22 cellular contexts compared by ENCODE assay signal in genomic region chr1:42153598-42153995, GRCh38. TPM values are rescaled to one million over a fixed set of nuclear protein-coding genes. Genes with fewer than 3 reads are reported as not detected.
DNase-seq lines count a peak whose midpoint lies in the region; ATAC-seq, FAIRE-seq and TF ChIP-seq lines count a peak whose summit lies in the region.
"Had no signal": no experiment of that assay in that cellular context is flagged by ENCODE, and none has a peak within 500 bp of the region (broad histone marks: within the 10 kb centered on the region; RNA-seq: fewer than 3 reads in every experiment).

No MANE protein-coding gene starts in this region.

- H3K36me3 Mint-ChIP-seq in activated naive CD8-positive, alpha-beta T cell treated with anti-CD3 and anti-CD28 coated beads for 36 hours, result no peaks in the 10 kb centered on the region
- H3K36me3 Mint-ChIP-seq in effector memory CD8-positive, alpha-beta T cell (ENCODE audit: insufficient read depth), result no peaks in the 10 kb centered on the region
- H3K36me3 Mint-ChIP-seq: CD14-positive monocyte; CD8-positive, alpha-beta T cell had no signal

- ATAC-seq in HepG2, result no peak
- ATAC-seq in right lobe of liver, result no peak
- peak; percentile 71 for ATAC-seq in mucosa of descending colon
- no peak for ATAC-seq in GM19452 (IDR thresholded peaks at IDR 0.05; ENCODE audit: unreplicated experiment)
- no peak for ATAC-seq in effector memory CD8-positive, alpha-beta T cell (replicated peaks)
- ATAC-seq: CD8-positive, alpha-beta T cell; GM12878 had no signal

- in situ Hi-C loops in HepG2 (cut with HindIII; ENCODE audit: extremely low pct_ligation_motif_present, low pct_unique_long_range_greater_than_20kb), result no loop called here

- H3K27ac ChIP-seq in HepG2 (ENCODE audit: extremely low read length, insufficient read depth, low read length), result no peak overlapping the region
- H3K27ac ChIP-seq in right lobe of liver, result no peak overlapping the region
- H3K27ac ChIP-seq in osteoblast (ENCODE audit: low read depth, low read length), result no peak overlapping the region
- H3K27ac ChIP-seq: BLaER1, GM23248 had no signal

- DNase-seq in HepG2 (ENCODE audit: low spot score) (no peak), right lobe of liver (no peak), mucosa of descending colon (peak in 1 of 3 donors; percentile 37), osteoblast (ENCODE audit: insufficient read length, low spot score, missing footprints) (peak; percentile 31)
- DNase-seq in activated naive CD8-positive, alpha-beta T cell treated with anti-CD3 and anti-CD28 coated beads for 36 hours, result no peak
- DNase-seq in effector memory CD8-positive, alpha-beta T cell, result no peak
- DNase-seq: 8988T; CD8-positive, alpha-beta T cell; DMS 273 treated with DMSO at 0.1 percent for 48 hours; DND-41; EL; GM23248; HCEC 1CT had no signal

- no peak overlapping the region for H3K27ac Mint-ChIP-seq in activated naive CD8-positive, alpha-beta T cell treated with anti-CD3 and anti-CD28 coated beads for 36 hours
- H3K27ac Mint-ChIP-seq in effector memory CD8-positive, alpha-beta T cell, result no peak overlapping the region
- H3K27ac Mint-ChIP-seq: CD14-positive monocyte; CD8-positive, alpha-beta T cell had no signal

- TF ChIP-seq POLR2A in HepG2 (IDR thresholded peaks at IDR 0.05; ENCODE audit: insufficient read depth in 1 of 2, low read depth in 2 of 2, low read length in 2 of 2) (no peak), right lobe of liver (IDR thresholded peaks at IDR 0.05) (no peak)

- H3K79me2 ChIP-seq in HepG2 (ENCODE audit: insufficient read depth, low read length) (no peaks in the 10 kb centered on the region), osteoblast (ENCODE audit: insufficient read depth, low read length) (no peaks in the 10 kb centered on the region)

- H3K36me3 ChIP-seq in HepG2 (replicated peaks in 1 of 2; ENCODE audit: control insufficient read depth in 1 of 2, insufficient read depth in 2 of 2, low read length in 2 of 2), result no peaks in the 10 kb centered on the region
- no peaks in the 10 kb centered on the region for H3K36me3 ChIP-seq in right lobe of liver
- no peaks in the 10 kb centered on the region for H3K36me3 ChIP-seq in mucosa of descending colon (ENCODE audit: low read depth)
- H3K36me3 ChIP-seq in osteoblast (ENCODE audit: insufficient read depth, low read length), result no peaks in the 10 kb centered on the region
- H3K36me3 ChIP-seq: BLaER1 had no signal

- H3K4me1 ChIP-seq in HepG2 (ENCODE audit: insufficient read depth, low read length), result peaks cover 10% of the 10 kb centered on the region; the same call in 1 of the 2 replicates
- H3K4me1 ChIP-seq in right lobe of liver, result peaks cover 0 to 20% (median 3%) of the 10 kb centered on the region in 4 donors
- peaks cover 15% of the 10 kb centered on the region for H3K4me1 ChIP-seq in mucosa of descending colon (ENCODE audit: low read depth)
- H3K4me1 ChIP-seq in osteoblast (ENCODE audit: insufficient read depth, low read length), result no peaks in the 10 kb centered on the region
- H3K4me1 ChIP-seq: BLaER1 had no signal

- H3K27me3 ChIP-seq in HepG2 (ENCODE audit: control insufficient read depth in 1 of 2, insufficient read depth in 2 of 2, low read length in 2 of 2), result peaks cover 5 to 28% of the 10 kb centered on the region in 2 experiments; a peak in 3 of 5 replicates
- H3K27me3 ChIP-seq in right lobe of liver, result no peaks in the 10 kb centered on the region
- H3K27me3 ChIP-seq in osteoblast (ENCODE audit: insufficient read depth, low read length), result no peaks in the 10 kb centered on the region
- H3K27me3 ChIP-seq: BLaER1 had no signal

- intact Hi-C loops in HepG2 (cut with micrococcal nuclease; ENCODE audit: unreplicated experiment) (no loop called here), right lobe of liver (cut with DNase I) (no loop called here), mucosa of descending colon (cut with DNase I, micrococcal nuclease) (no loop called here)

- CTCF ChIA-PET in HepG2 (lab: Yijun Ruan, JAX; ENCODE audit: low intra/inter-chr PET ratio, low total read pairs), result no interaction called here

- POLR2A ChIA-PET in HepG2 (lab: Yijun Ruan, JAX), result no interaction called here

- no peak overlapping the region for H3K9ac ChIP-seq in HepG2 (ENCODE audit: insufficient read depth, low read depth, low read length)
- H3K9ac ChIP-seq: BLaER1, GM23248 had no signal

- TF ChIP-seq CTCF in HepG2 (CRISPR knock-in tag; IDR thresholded peaks at IDR 0.05) (no peak), right lobe of liver (IDR thresholded peaks at IDR 0.05) (no peak), mucosa of descending colon (IDR thresholded peaks at IDR 0.05) (no peak), osteoblast (IDR thresholded peaks at IDR 0.05; ENCODE audit: extremely low read depth, low read depth, low read length) (no peak)

- H2AFZ ChIP-seq in HepG2 (ENCODE audit: low read length) (no peak overlapping the region), osteoblast (ENCODE audit: low read length) (no peak overlapping the region)
- H2AFZ ChIP-seq: GM23248 had no signal

- 0% methylated on average over 5 of the region's 6 CpGs for WGBS in HepG2 (ENCODE audit: low lambda C conversion rate)
- 67% methylated on average over 3 of the region's 6 CpGs for WGBS in right lobe of liver (ENCODE audit: insufficient coverage, low coverage, low lambda C conversion rate, missing lambda C conversion rate)

- H3K9me3 ChIP-seq in HepG2 (ENCODE audit: low read length), result no peaks in the 10 kb centered on the region
- no peaks in the 10 kb centered on the region for H3K9me3 ChIP-seq in right lobe of liver
- no peaks in the 10 kb centered on the region for H3K9me3 ChIP-seq in mucosa of descending colon
- no peaks in the 10 kb centered on the region for H3K9me3 ChIP-seq in osteoblast (ENCODE audit: low read depth, low read length)
- H3K9me3 ChIP-seq: BLaER1 had no signal

- FAIRE-seq in HepG2 (lab: Jason Lieb, UNC), result no peak
- FAIRE-seq: GM12878, H54 had no signal

- H3K4me3 Mint-ChIP-seq in activated naive CD8-positive, alpha-beta T cell treated with anti-CD3 and anti-CD28 coated beads for 36 hours, result no peak overlapping the region
- no peak overlapping the region for H3K4me3 Mint-ChIP-seq in effector memory CD8-positive, alpha-beta T cell
- H3K4me3 Mint-ChIP-seq: CD14-positive monocyte; CD8-positive, alpha-beta T cell had no signal

- TF ChIP-seq EP300 in HepG2 (IDR thresholded peaks at IDR 0.05; ENCODE audit: low read depth in 2 of 2, low read length in 2 of 2), result no peak
- TF ChIP-seq EP300 in HepG2 (CRISPR knock-in tag; IDR thresholded peaks at IDR 0.05; ENCODE audit: borderline replicate concordance), result no peak

- peaks cover 5% of the 10 kb centered on the region for H3K27me3 Mint-ChIP-seq in activated naive CD8-positive, alpha-beta T cell treated with anti-CD3 and anti-CD28 coated beads for 36 hours
- H3K27me3 Mint-ChIP-seq in effector memory CD8-positive, alpha-beta T cell, result peaks cover 20 to 60% of the 10 kb centered on the region in 2 donors

- no peaks in the 10 kb centered on the region for H3K9me3 Mint-ChIP-seq in activated naive CD8-positive, alpha-beta T cell treated with anti-CD3 and anti-CD28 coated beads for 36 hours
- no peaks in the 10 kb centered on the region for H3K9me3 Mint-ChIP-seq in effector memory CD8-positive, alpha-beta T cell
- H3K9me3 Mint-ChIP-seq: CD8-positive, alpha-beta T cell had no signal

- no TSS peak for BruUV-seq in HepG2 (replicated peaks; lab: Mats Ljungman, UMichigan)

- H4K20me1 ChIP-seq in HepG2 (ENCODE audit: insufficient read depth, low read length) (no peaks in the 10 kb centered on the region), osteoblast (ENCODE audit: insufficient read depth, low read length) (no peaks in the 10 kb centered on the region)
- H4K20me1 ChIP-seq: BLaER1 had no signal

- H3K4me2 ChIP-seq in HepG2 (ENCODE audit: low read depth, low read length) (0 out of 2 replicates have a peak overlapping the region, but pooled peaks have one; percentile 36), osteoblast (ENCODE audit: insufficient read depth, low read length) (no peak overlapping the region)
- H3K4me2 ChIP-seq: BLaER1 had no signal

- H3K4me3 ChIP-seq in HepG2 (replicated peaks in 1 of 3; ENCODE audit: insufficient read depth in 1 of 3, low read depth in 2 of 3, low read length in 3 of 3) (no peak overlapping the region; a peak in 1 of 6 replicates), right lobe of liver (no peak overlapping the region), mucosa of descending colon (no peak overlapping the region), osteoblast (ENCODE audit: insufficient read depth, low read length) (no peak overlapping the region)
- H3K4me3 ChIP-seq: BLaER1, GM12878, GM23248 had no signal

- H3K4me1 Mint-ChIP-seq in activated naive CD8-positive, alpha-beta T cell treated with anti-CD3 and anti-CD28 coated beads for 36 hours, result peaks cover 3% of the 10 kb centered on the region
- H3K4me1 Mint-ChIP-seq in effector memory CD8-positive, alpha-beta T cell (ENCODE audit: low read depth in 2 of 2), result peaks cover 4 to 5% of the 10 kb centered on the region in 2 donors

- TF ChIP-seq RAD21 in HepG2 (CRISPR knock-in tag; IDR thresholded peaks at IDR 0.05), result no peak

RNA-seq across cellular contexts. Expression of gene GUCA2B, which starts 0.4 kb away (rescaled TPM):
- total RNA-seq in HepG2 (2016; rRNA removed; fragmentation: Illumina TruSeq; extraction: Trizol), result not detected in 2 replicates
- total RNA-seq in HepG2 (2016; cell fraction: cytosol; rRNA removed; fragmentation: Illumina TruSeq; extraction: Trizol; ENCODE audit: low read depth), result not detected in 2 replicates
- total RNA-seq in HepG2 (2016; cell fraction: insoluble cytoplasmic fraction; rRNA removed; fragmentation: Illumina TruSeq; extraction: Trizol), result not detected in 2 replicates
- not detected in 2 replicates for total RNA-seq in HepG2 (2016; cell fraction: membrane; rRNA removed; fragmentation: Illumina TruSeq; extraction: Trizol)
- not detected in 2 replicates for total RNA-seq in HepG2 (2016; cell fraction: nucleus; rRNA removed; fragmentation: Illumina TruSeq; extraction: Trizol)
- not detected in 2 replicates for polyA plus RNA-seq in HepG2 (2011; rRNA removed)
- polyA plus RNA-seq in HepG2 (2011; cell fraction: cytosol; rRNA removed), result not detected in 2 replicates
- polyA plus RNA-seq in HepG2 (2011; cell fraction: nucleus; rRNA removed), result not detected in 2 replicates
- polyA plus RNA-seq in HepG2 (2012), result not detected in 2 replicates
- polyA plus RNA-seq in HepG2 (2016; cell fraction: cytosol; fragmentation: Illumina TruSeq; extraction: Trizol; ENCODE audit: low read depth), result not detected in 2 replicates
- not detected in 2 replicates for polyA plus RNA-seq in HepG2 (2016; cell fraction: insoluble cytoplasmic fraction; fragmentation: Illumina TruSeq; extraction: Trizol; ENCODE audit: low read depth)
- not detected in 2 replicates for polyA plus RNA-seq in HepG2 (2016; cell fraction: membrane; fragmentation: Illumina TruSeq; extraction: Trizol; ENCODE audit: low read depth)
- not detected in 2 replicates for polyA plus RNA-seq in HepG2 (2016; cell fraction: nucleus; fragmentation: Illumina TruSeq; extraction: Trizol; ENCODE audit: insufficient read depth, low read depth)
- polyA minus RNA-seq in HepG2 (2011; rRNA and poly(A)+ RNA removed; ENCODE audit: low replicate concordance), result not detected in 2 replicates
- polyA minus RNA-seq in HepG2 (2011; cell fraction: cytosol; rRNA and poly(A)+ RNA removed), result not detected in 2 replicates
- not detected in 2 replicates for polyA minus RNA-seq in HepG2 (2011; cell fraction: nucleus; rRNA and poly(A)+ RNA removed)
- 1 to 10 TPM in 4 of 6 experiments, not detected in 2; 1.8 to 3.3 (median 2.7) TPM for total RNA-seq in right lobe of liver
- 100 to 1,000 TPM; 153 to 381 (median 176) TPM for total RNA-seq in mucosa of descending colon
- not detected in 2 replicates for total RNA-seq in osteoblast
- not detected for total RNA-seq in activated naive CD8-positive, alpha-beta T cell treated with anti-CD3 and anti-CD28 coated beads for 36 hours
- total RNA-seq: A673; Calu3; CD8-positive, alpha-beta T cell; G401; GM12878; GM23248 had no signal
- polyA plus RNA-seq: AG04450, CD14-positive monocyte, GM12878, GM23248 had no signal

RNA-seq across cellular contexts. Expression of gene GUCA2A, which starts 10.9 kb away (rescaled TPM):
- total RNA-seq in HepG2 (2016; rRNA removed; fragmentation: Illumina TruSeq; extraction: Trizol) (not detected in 2 replicates), right lobe of liver (not detected), mucosa of descending colon (1,000 to 10,000 TPM in 2 of 3 donors, 100 to 1,000 TPM in 1; 920 to 2,800 (median 1,254) TPM), osteoblast (not detected in 2 replicates)
- not detected in 2 replicates for total RNA-seq in HepG2 (2016; cell fraction: cytosol; rRNA removed; fragmentation: Illumina TruSeq; extraction: Trizol; ENCODE audit: low read depth)
- not detected in 2 replicates for total RNA-seq in HepG2 (2016; cell fraction: insoluble cytoplasmic fraction; rRNA removed; fragmentation: Illumina TruSeq; extraction: Trizol)
- total RNA-seq in HepG2 (2016; cell fraction: membrane; rRNA removed; fragmentation: Illumina TruSeq; extraction: Trizol), result not detected in 2 replicates
- total RNA-seq in HepG2 (2016; cell fraction: nucleus; rRNA removed; fragmentation: Illumina TruSeq; extraction: Trizol), result not detected in 2 replicates
- not detected in 2 replicates for polyA plus RNA-seq in HepG2 (2011; rRNA removed)
- polyA plus RNA-seq in HepG2 (2011; cell fraction: cytosol; rRNA removed), result 0.13 TPM in 1 of 2 replicates, not detected in the other
- not detected in 2 replicates for polyA plus RNA-seq in HepG2 (2011; cell fraction: nucleus; rRNA removed)
- not detected in 2 replicates for polyA plus RNA-seq in HepG2 (2012)
- polyA plus RNA-seq in HepG2 (2016; cell fraction: cytosol; fragmentation: Illumina TruSeq; extraction: Trizol; ENCODE audit: low read depth), result not detected in 2 replicates
- not detected in 2 replicates for polyA plus RNA-seq in HepG2 (2016; cell fraction: insoluble cytoplasmic fraction; fragmentation: Illumina TruSeq; extraction: Trizol; ENCODE audit: low read depth)
- not detected in 2 replicates for polyA plus RNA-seq in HepG2 (2016; cell fraction: membrane; fragmentation: Illumina TruSeq; extraction: Trizol; ENCODE audit: low read depth)
- not detected in 2 replicates for polyA plus RNA-seq in HepG2 (2016; cell fraction: nucleus; fragmentation: Illumina TruSeq; extraction: Trizol; ENCODE audit: insufficient read depth, low read depth)
- not detected in 2 replicates for polyA minus RNA-seq in HepG2 (2011; rRNA and poly(A)+ RNA removed; ENCODE audit: low replicate concordance)
- polyA minus RNA-seq in HepG2 (2011; cell fraction: cytosol; rRNA and poly(A)+ RNA removed), result not detected in 2 replicates
- not detected in 2 replicates for polyA minus RNA-seq in HepG2 (2011; cell fraction: nucleus; rRNA and poly(A)+ RNA removed)
- not detected for total RNA-seq in activated naive CD8-positive, alpha-beta T cell treated with anti-CD3 and anti-CD28 coated beads for 36 hours
- total RNA-seq: A673; Calu3; CD8-positive, alpha-beta T cell; G401; GM12878; GM23248 had no signal
- polyA plus RNA-seq: AG04450, CD14-positive monocyte, GM12878, GM23248 had no signal

Comparison
In these comparisons a context has a peak if more than half of its experiments do, and no peak if none do; other contexts are left out.
1. RNA of gene GUCA2B, which starts 0.4 kb away (total RNA-seq): 153 to 381 TPM in mucosa of descending colon; 1.8 to 3.3 TPM in right lobe of liver, not detected in HepG2, not detected in osteoblast and not detected in activated naive CD8-positive, alpha-beta T cell treated with anti-CD3 and anti-CD28 coated beads for 36 hours; every median in the first group is over 10 times any median in the second.
2. RNA of gene GUCA2A, which starts 10.9 kb away (total RNA-seq): 920 to 2,800 TPM in mucosa of descending colon; not detected in HepG2, not detected in right lobe of liver, not detected in osteoblast and not detected in activated naive CD8-positive, alpha-beta T cell treated with anti-CD3 and anti-CD28 coated beads for 36 hours; every median in the first group is over 100 times any median in the second.